Comparison of ENCODE assay signal across 12 cellular contexts in genomic region chr12:22855456-22855855, GRCh38.
A peak's percentile ranks its signal among the peaks of the same experiment; 100 is the strongest.
DNase-seq lines count a peak whose midpoint lies in the region; ATAC-seq and TF ChIP-seq lines count a peak whose summit lies in the region.
"Had no signal": no experiment of that assay in that cellular context is flagged by ENCODE, and none has a peak within 500 bp of the region (broad histone marks: within the 10 kb centered on the region; RNA-seq: fewer than 3 reads in every experiment).

No MANE protein-coding gene starts in this region.

- H3K9me2 ChIP-seq in GM23338 (ENCODE audit: insufficient read depth) (no peaks in the 10 kb centered on the region), MM.1S (replicated peaks; ENCODE audit: insufficient read depth, low read length) (no peaks in the 10 kb centered on the region)

- H3K27ac Mint-ChIP-seq in GM23338 (peak overlapping the region; percentile 2; the same call in 1 of the 2 replicates), endodermal cell (peak overlapping the region; percentile 81)
- H3K27ac Mint-ChIP-seq: CD4-positive, CD25-positive, alpha-beta regulatory T cell had no signal

- H3K36me3 ChIP-seq in GM23338 (ENCODE audit: insufficient read depth) (no peaks in the 10 kb centered on the region), MM.1S (replicated peaks; ENCODE audit: insufficient read depth, low read length) (no peaks in the 10 kb centered on the region), endodermal cell (ENCODE audit: control insufficient read depth, insufficient read depth, low read length) (peaks cover 9% of the 10 kb centered on the region)
- H3K36me3 ChIP-seq: BLaER1 treated with 17β-estradiol and CSF1 and Interleukin-3, amounts not matched to agents 10 nM and 100 nM; HAP-1 had no signal

- H2AFZ ChIP-seq in GM23338 (no peak overlapping the region), MM.1S (ENCODE audit: low read length) (peak overlapping the region; percentile 7)

- H3K4me1 ChIP-seq in GM23338 (ENCODE audit: insufficient read depth), result peaks cover 25% of the 10 kb centered on the region
- H3K4me1 ChIP-seq in MM.1S (ENCODE audit: low read length), result peaks cover 5% of the 10 kb centered on the region
- peaks cover 19% of the 10 kb centered on the region for H3K4me1 ChIP-seq in endodermal cell (ENCODE audit: control insufficient read depth, insufficient read depth, low read length)
- H3K4me1 ChIP-seq: BLaER1 treated with 17β-estradiol and CSF1 and Interleukin-3, amounts not matched to agents 10 nM and 100 nM; HAP-1 had no signal

- H3K4me3 Mint-ChIP-seq in GM23338 (no peak overlapping the region), endodermal cell (no peak overlapping the region)
- H3K4me3 Mint-ChIP-seq: CD4-positive, CD25-positive, alpha-beta regulatory T cell had no signal

- no peak overlapping the region for H3K27ac ChIP-seq in GM23338 (ENCODE audit: low read depth)
- no peak overlapping the region for H3K27ac ChIP-seq in MM.1S (ENCODE audit: low read length)
- H3K27ac ChIP-seq in endodermal cell (ENCODE audit: low read depth, low read length), result no peak overlapping the region
- H3K27ac ChIP-seq: BLaER1 treated with 17β-estradiol and CSF1 and Interleukin-3, amounts not matched to agents 10 nM and 100 nM had no signal

- DNase-seq in GM23338 (ENCODE audit: low spot score) (peak; percentile 55), MM.1S (no peak), endodermal cell (peak; percentile 81), NCI-H774 (lab: John Stamatoyannopoulos, UW) (no peak), hypothalamus (lab: John Stamatoyannopoulos, UW) (no peak), GM13976 (ENCODE audit: low spot score) (no peak)
- no peak for DNase-seq in activated naive CD4-positive, alpha-beta T cell (lab: John Stamatoyannopoulos, UW)
- DNase-seq: Calu3, DMS79 had no signal

- H3K9ac ChIP-seq in MM.1S (ENCODE audit: low read length) (no peak overlapping the region), endodermal cell (ENCODE audit: extremely low read depth, low read length, poor library complexity, severe bottlenecking) (no peak overlapping the region)
- H3K9ac ChIP-seq: BLaER1 treated with 17β-estradiol and CSF1 and Interleukin-3, amounts not matched to agents 10 nM and 100 nM had no signal

- H3K27me3 Mint-ChIP-seq in GM23338 (ENCODE audit: insufficient read depth, low read depth, poor library complexity) (peaks cover 2% of the 10 kb centered on the region), endodermal cell (ENCODE audit: insufficient read depth) (no peaks in the 10 kb centered on the region)

- H3K9me3 Mint-ChIP-seq in GM23338 (peaks cover 14% of the 10 kb centered on the region; the same call in 2 of the 3 replicates), endodermal cell (no peaks in the 10 kb centered on the region)

- no peak overlapping the region for H3K4me3 ChIP-seq in GM23338
- peak overlapping the region; percentile 32 for H3K4me3 ChIP-seq in MM.1S (ENCODE audit: low read length)
- H3K4me3 ChIP-seq in endodermal cell (ENCODE audit: low read length), result peak overlapping the region; percentile 26
- H3K4me3 ChIP-seq: BLaER1 treated with 17β-estradiol and CSF1 and Interleukin-3, amounts not matched to agents 10 nM and 100 nM; HAP-1 had no signal

- H3K9me3 ChIP-seq in MM.1S (replicated peaks; ENCODE audit: insufficient read depth, low read length) (no peaks in the 10 kb centered on the region), endodermal cell (ENCODE audit: control insufficient read depth, low read length) (peaks cover 3% of the 10 kb centered on the region)
- H3K9me3 ChIP-seq: HAP-1 had no signal

- WGBS in endodermal cell (ENCODE audit: insufficient coverage in 1 of 2, insufficient read length in 1 of 2), 2 experiments, result 37% methylated on average over 2 of the region's 2 CpGs; no CpG with 5 or more reads in 1 of the 2 experiments

- H4K20me1 ChIP-seq in GM23338 (replicated peaks; ENCODE audit: insufficient read depth), result no peaks in the 10 kb centered on the region
- H4K20me1 ChIP-seq in MM.1S (ENCODE audit: insufficient read depth, low read length), result no peaks in the 10 kb centered on the region
- H4K20me1 ChIP-seq: BLaER1 treated with 17β-estradiol and CSF1 and Interleukin-3, amounts not matched to agents 10 nM and 100 nM had no signal

- H3K27me3 ChIP-seq in GM23338 (ENCODE audit: insufficient read depth) (no peaks in the 10 kb centered on the region), MM.1S (replicated peaks; ENCODE audit: insufficient read depth, low read length) (no peaks in the 10 kb centered on the region), endodermal cell (ENCODE audit: control insufficient read depth, insufficient read depth, low read length, poor library complexity, severe bottlenecking) (no peaks in the 10 kb centered on the region)
- H3K27me3 ChIP-seq: BLaER1 treated with 17β-estradiol and CSF1 and Interleukin-3, amounts not matched to agents 10 nM and 100 nM had no signal

- H3K36me3 Mint-ChIP-seq in GM23338 (ENCODE audit: low read depth) (peaks cover 8% of the 10 kb centered on the region; the same call in 1 of the 3 replicates), endodermal cell (ENCODE audit: low read depth) (peaks cover 4% of the 10 kb centered on the region)
- H3K36me3 Mint-ChIP-seq: CD4-positive, CD25-positive, alpha-beta regulatory T cell had no signal

- no peaks in the 10 kb centered on the region for H3F3A ChIP-seq in GM23338 (replicated peaks; ENCODE audit: low read depth)
- peaks cover 4% of the 10 kb centered on the region; the same call in 1 of the 2 replicates for H3F3A ChIP-seq in MM.1S (ENCODE audit: insufficient read depth, low read length)

- H3K79me2 ChIP-seq in GM23338 (replicated peaks; ENCODE audit: insufficient read depth) (no peaks in the 10 kb centered on the region), MM.1S (ENCODE audit: low read length) (no peaks in the 10 kb centered on the region)

- H3K4me1 Mint-ChIP-seq in GM23338 (peaks cover 21% of the 10 kb centered on the region), endodermal cell (peaks cover 70% of the 10 kb centered on the region)

- TF ChIP-seq CTCF in GM23338 (conservative IDR thresholded peaks at IDR 0.05; ENCODE audit: low read depth in 2 of 2) (no peak), MM.1S (IDR thresholded peaks at IDR 0.05; ENCODE audit: low read length) (no peak), endodermal cell (conservative IDR thresholded peaks at IDR 0.05) (no peak), GM13976 (IDR thresholded peaks at IDR 0.05; ENCODE audit: borderline replicate concordance, control extremely low read depth, extremely low read depth, insufficient read depth, missing control alignments) (no peak)

- in situ Hi-C loops in GM13976 (cut with MboI; ENCODE audit: low sequenced_read_pairs, unreplicated experiment), result no loop called here

- H3K4me2 ChIP-seq in GM23338 (peak overlapping the region; percentile 42), MM.1S (ENCODE audit: low read depth, low read length) (peak overlapping the region; percentile 55)
- H3K4me2 ChIP-seq: BLaER1 treated with 17β-estradiol and CSF1 and Interleukin-3, amounts not matched to agents 10 nM and 100 nM had no signal

- peak; percentile 90 for ATAC-seq in GM23338

TF ChIP-seq in GM23338, 12 proteins besides CTCF, POLR2A, EP300 and RAD21 (continues in another document):
- TF ChIP-seq ZNF114 (CRISPR knock-in tag; IDR thresholded peaks at IDR 0.05), result no peak

Comparison
In these comparisons a context has a peak if more than half of its experiments do, and no peak if none do; other contexts are left out.
1. DNase-seq: peak in GM23338 (single experiment) and endodermal cell (single experiment); none in MM.1S (single experiment), NCI-H774 (single experiment), hypothalamus (0 of 51), activated naive CD4-positive, alpha-beta T cell (0 of 4) and GM13976 (single experiment).